Comparison of ENCODE assay signal across 8 cellular contexts in the genomic region with DNA sequence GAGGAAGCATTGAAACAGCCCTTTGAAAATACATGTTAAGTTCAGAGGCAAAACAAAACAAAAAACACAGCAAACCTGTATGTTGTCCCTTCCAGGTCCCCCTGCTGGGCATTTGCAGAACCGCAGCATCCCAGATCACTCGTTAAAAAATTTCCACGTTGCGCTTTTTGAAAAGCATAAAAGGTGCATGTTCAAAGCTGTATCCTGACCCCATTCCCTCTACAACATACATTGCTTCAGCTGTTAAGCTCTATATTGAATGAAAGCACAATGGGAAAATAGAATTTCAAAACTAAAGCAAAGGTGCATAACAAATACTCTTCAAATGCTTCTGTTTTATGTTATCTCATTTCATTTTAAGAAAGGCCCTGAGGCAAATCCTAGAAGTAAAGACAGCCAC.
A peak's percentile ranks its signal among the peaks of the same experiment; 100 is the strongest.
DNase-seq lines count a peak whose midpoint lies in the region; ATAC-seq and TF ChIP-seq lines count a peak whose summit lies in the region.

No MANE protein-coding gene starts in this region.

- peak; percentile 69 for DNase-seq in Right ventricle myocardium superior
- no peak for DNase-seq in Right ventricle myocardium inferior (ENCODE audit: missing footprints)
- DNase-seq in NCI-H526 treated with DMSO at 0.1 percent for 48 hours (lab: John Stamatoyannopoulos, UW) = peak; percentile 14
- DNase-seq in activated CD8-positive, alpha-beta memory T cell treated with anti-CD3 and anti-CD28 coated beads, Interleukin-2, amount 50 U/mL, for 4 hours = peak; percentile 20
- peak; percentile 67 for DNase-seq in fibroblast of villous mesenchyme (ENCODE audit: low read depth)
- DNase-seq in psoas muscle = peak; percentile 41 to 68
- DNase-seq in NCI-H2029 treated with DMSO at 0.1 percent for 48 hours (lab: John Stamatoyannopoulos, UW) = no peak

- H3K27ac ChIP-seq in psoas muscle = no peak overlapping the region

- H3K27me3 ChIP-seq in psoas muscle (ENCODE audit: insufficient read depth in 3 of 3, low read length in 2 of 3) = no peaks in the 10 kb centered on the region

- H3K4me1 ChIP-seq in psoas muscle = no peaks in the 10 kb centered on the region

- H3K36me3 ChIP-seq in psoas muscle (ENCODE audit: insufficient read depth in 1 of 2, low read depth in 1 of 2) = no peaks in the 10 kb centered on the region

- ATAC-seq in Right ventricle myocardium superior (ENCODE audit: poor library complexity) (peak; percentile 41), Right ventricle myocardium inferior (no peak), psoas muscle (peak in 3 of 4 donors; percentile 34 to 68 (median 60)), GM19023 (IDR thresholded peaks at IDR 0.05; ENCODE audit: unreplicated experiment) (no peak)

- H3K4me3 ChIP-seq in fibroblast of villous mesenchyme (ENCODE audit: low read depth, low read length) (no peak overlapping the region), psoas muscle (no peak overlapping the region)

- TF ChIP-seq CTCF in fibroblast of villous mesenchyme (IDR thresholded peaks at IDR 0.05; ENCODE audit: insufficient read depth, low read depth, low read length) (peak; percentile 88), psoas muscle (IDR thresholded peaks at IDR 0.05) (peak; percentile 80)

- H3K9me3 ChIP-seq in psoas muscle = no peaks in the 10 kb centered on the region

- WGBS in psoas muscle, 3 donors = 17 to 23% (median 21%) methylated on average over 4 of the region's 4 CpGs

- intact Hi-C loops in Right ventricle myocardium superior (cut with DNase I) = loop anchor here (5.0 kb wide), 2 partner anchors 56 to 431 kb away; no protein-coding TSS in a partner anchor
- intact Hi-C loops in Right ventricle myocardium inferior (cut with DNase I) = loop anchor here (1.0 kb wide), 1 partner anchor 551 kb away; a partner anchor contains a TSS
- intact Hi-C loops in psoas muscle (cut with DNase I) = loop anchor here (5.0 to 10.0 kb wide), 3 partner anchors 331 to 431 kb away; no protein-coding TSS in a partner anchor

Comparison
In these comparisons a context has a peak if more than half of its experiments do, and no peak if none do; other contexts are left out.
1. ATAC-seq: peak in Right ventricle myocardium superior (single experiment) and psoas muscle (3 of 4); none in Right ventricle myocardium inferior (single experiment) and GM19023 (single experiment).
2. DNase-seq: peak in Right ventricle myocardium superior (single experiment), NCI-H526 treated with DMSO at 0.1 percent for 48 hours (single experiment), activated CD8-positive, alpha-beta memory T cell treated with anti-CD3 and anti-CD28 coated beads, Interleukin-2, amount 50 U/mL, for 4 hours (single experiment), fibroblast of villous mesenchyme (single experiment) and psoas muscle (2 of 2); none in Right ventricle myocardium inferior (single experiment) and NCI-H2029 treated with DMSO at 0.1 percent for 48 hours (single experiment).